ENCODE assay signal across 1 cellular context in genomic region chr1:90850925-90851710, GRCh38.
TF ChIP-seq lines count a peak whose summit lies in the region.

No MANE protein-coding gene starts in this region.

TF ChIP-seq in WTC11, 78 proteins besides CTCF, POLR2A, EP300 and RAD21 (continued from another document and continues in another):
- TF ChIP-seq CDX4 (CRISPR knock-in tag; IDR thresholded peaks at IDR 0.05; ENCODE audit: borderline replicate concordance) (no peak), ZNF138 (CRISPR knock-in tag; conservative IDR thresholded peaks at IDR 0.05) (no peak), ZNF232 (CRISPR knock-in tag; IDR thresholded peaks at IDR 0.05) (no peak), MYBL2 (CRISPR knock-in tag; IDR thresholded peaks at IDR 0.05) (no peak), ATF1 (CRISPR knock-in tag; IDR thresholded peaks at IDR 0.05) (0 out of 2 replicates have a peak, but pooled peaks have one; percentile 40), NR3C1 (CRISPR knock-in tag; conservative IDR thresholded peaks at IDR 0.05; ENCODE audit: low read depth) (no peak), GRHL2 (CRISPR knock-in tag; IDR thresholded peaks at IDR 0.05; ENCODE audit: insufficient replicate concordance, severe bottlenecking) (no peak), ZNF671 (CRISPR knock-in tag; IDR thresholded peaks at IDR 0.05) (peak; percentile 42; the same call in 1 of the 2 replicates), GABPB1 (CRISPR knock-in tag; IDR thresholded peaks at IDR 0.05) (no peak; the same call in 1 of the 2 replicates), ZMAT4 (CRISPR knock-in tag; IDR thresholded peaks at IDR 0.05) (no peak), ZNF396 (CRISPR knock-in tag; IDR thresholded peaks at IDR 0.05; ENCODE audit: borderline replicate concordance) (no peak), ARID4B (CRISPR knock-in tag; IDR thresholded peaks at IDR 0.05; ENCODE audit: borderline replicate concordance) (no peak), NFYB (CRISPR knock-in tag; conservative IDR thresholded peaks at IDR 0.05; ENCODE audit: low read depth) (no peak), ZNF281 (CRISPR knock-in tag; IDR thresholded peaks at IDR 0.05) (0 out of 2 replicates have a peak, but pooled peaks have one; percentile 20), ZBTB21 (CRISPR knock-in tag; IDR thresholded peaks at IDR 0.05; ENCODE audit: borderline replicate concordance) (no peak), FOXP1 (CRISPR knock-in tag; IDR thresholded peaks at IDR 0.05; ENCODE audit: borderline replicate concordance) (peak; percentile 22; the same call in 1 of the 2 replicates), PRRX2 (CRISPR knock-in tag; IDR thresholded peaks at IDR 0.05) (no peak), NR2C2 (CRISPR knock-in tag; IDR thresholded peaks at IDR 0.05) (0 out of 2 replicates have a peak, but pooled peaks have one; percentile 31), FOXK1 (CRISPR knock-in tag; IDR thresholded peaks at IDR 0.05) (0 out of 2 replicates have a peak, but pooled peaks have one; percentile 19), IRF1 (CRISPR knock-in tag; IDR thresholded peaks at IDR 0.05) (no peak), TEAD4 (CRISPR knock-in tag; IDR thresholded peaks at IDR 0.05) (no peak), MXD4 (CRISPR knock-in tag; IDR thresholded peaks at IDR 0.05; ENCODE audit: borderline replicate concordance) (no peak), ETV6 (CRISPR knock-in tag; IDR thresholded peaks at IDR 0.05) (no peak), TP53 (CRISPR knock-in tag; IDR thresholded peaks at IDR 0.05) (no peak), NFE2L1 (CRISPR knock-in tag; IDR thresholded peaks at IDR 0.05) (no peak)
- TF ChIP-seq, protein P1, sequence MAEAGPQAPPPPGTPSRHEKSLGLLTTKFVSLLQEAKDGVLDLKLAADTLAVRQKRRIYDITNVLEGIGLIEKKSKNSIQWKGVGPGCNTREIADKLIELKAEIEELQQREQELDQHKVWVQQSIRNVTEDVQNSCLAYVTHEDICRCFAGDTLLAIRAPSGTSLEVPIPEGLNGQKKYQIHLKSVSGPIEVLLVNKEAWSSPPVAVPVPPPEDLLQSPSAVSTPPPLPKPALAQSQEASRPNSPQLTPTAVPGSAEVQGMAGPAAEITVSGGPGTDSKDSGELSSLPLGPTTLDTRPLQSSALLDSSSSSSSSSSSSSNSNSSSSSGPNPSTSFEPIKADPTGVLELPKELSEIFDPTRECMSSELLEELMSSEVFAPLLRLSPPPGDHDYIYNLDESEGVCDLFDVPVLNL (CRISPR knock-in tag; IDR thresholded peaks at IDR 0.05; ENCODE audit: borderline replicate concordance, low read depth): no peak
- TF ChIP-seq, protein P2, sequence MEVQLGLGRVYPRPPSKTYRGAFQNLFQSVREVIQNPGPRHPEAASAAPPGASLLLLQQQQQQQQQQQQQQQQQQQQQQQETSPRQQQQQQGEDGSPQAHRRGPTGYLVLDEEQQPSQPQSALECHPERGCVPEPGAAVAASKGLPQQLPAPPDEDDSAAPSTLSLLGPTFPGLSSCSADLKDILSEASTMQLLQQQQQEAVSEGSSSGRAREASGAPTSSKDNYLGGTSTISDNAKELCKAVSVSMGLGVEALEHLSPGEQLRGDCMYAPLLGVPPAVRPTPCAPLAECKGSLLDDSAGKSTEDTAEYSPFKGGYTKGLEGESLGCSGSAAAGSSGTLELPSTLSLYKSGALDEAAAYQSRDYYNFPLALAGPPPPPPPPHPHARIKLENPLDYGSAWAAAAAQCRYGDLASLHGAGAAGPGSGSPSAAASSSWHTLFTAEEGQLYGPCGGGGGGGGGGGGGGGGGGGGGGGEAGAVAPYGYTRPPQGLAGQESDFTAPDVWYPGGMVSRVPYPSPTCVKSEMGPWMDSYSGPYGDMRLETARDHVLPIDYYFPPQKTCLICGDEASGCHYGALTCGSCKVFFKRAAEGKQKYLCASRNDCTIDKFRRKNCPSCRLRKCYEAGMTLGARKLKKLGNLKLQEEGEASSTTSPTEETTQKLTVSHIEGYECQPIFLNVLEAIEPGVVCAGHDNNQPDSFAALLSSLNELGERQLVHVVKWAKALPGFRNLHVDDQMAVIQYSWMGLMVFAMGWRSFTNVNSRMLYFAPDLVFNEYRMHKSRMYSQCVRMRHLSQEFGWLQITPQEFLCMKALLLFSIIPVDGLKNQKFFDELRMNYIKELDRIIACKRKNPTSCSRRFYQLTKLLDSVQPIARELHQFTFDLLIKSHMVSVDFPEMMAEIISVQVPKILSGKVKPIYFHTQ (CRISPR knock-in tag; IDR thresholded peaks at IDR 0.05): no peak
- TF ChIP-seq, protein P3, sequence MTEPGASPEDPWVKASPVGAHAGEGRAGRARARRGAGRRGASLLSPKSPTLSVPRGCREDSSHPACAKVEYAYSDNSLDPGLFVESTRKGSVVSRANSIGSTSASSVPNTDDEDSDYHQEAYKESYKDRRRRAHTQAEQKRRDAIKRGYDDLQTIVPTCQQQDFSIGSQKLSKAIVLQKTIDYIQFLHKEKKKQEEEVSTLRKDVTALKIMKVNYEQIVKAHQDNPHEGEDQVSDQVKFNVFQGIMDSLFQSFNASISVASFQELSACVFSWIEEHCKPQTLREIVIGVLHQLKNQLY (CRISPR knock-in tag; IDR thresholded peaks at IDR 0.05): no peak
- TF ChIP-seq, protein P4, sequence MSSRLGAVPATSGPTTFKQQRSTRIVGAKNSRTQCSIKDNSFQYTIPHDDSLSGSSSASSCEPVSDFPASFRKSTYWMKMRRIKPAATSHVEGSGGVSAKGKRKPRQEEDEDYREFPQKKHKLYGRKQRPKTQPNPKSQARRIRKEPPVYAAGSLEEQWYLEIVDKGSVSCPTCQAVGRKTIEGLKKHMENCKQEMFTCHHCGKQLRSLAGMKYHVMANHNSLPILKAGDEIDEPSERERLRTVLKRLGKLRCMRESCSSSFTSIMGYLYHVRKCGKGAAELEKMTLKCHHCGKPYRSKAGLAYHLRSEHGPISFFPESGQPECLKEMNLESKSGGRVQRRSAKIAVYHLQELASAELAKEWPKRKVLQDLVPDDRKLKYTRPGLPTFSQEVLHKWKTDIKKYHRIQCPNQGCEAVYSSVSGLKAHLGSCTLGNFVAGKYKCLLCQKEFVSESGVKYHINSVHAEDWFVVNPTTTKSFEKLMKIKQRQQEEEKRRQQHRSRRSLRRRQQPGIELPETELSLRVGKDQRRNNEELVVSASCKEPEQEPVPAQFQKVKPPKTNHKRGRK (CRISPR knock-in tag; IDR thresholded peaks at IDR 0.05; ENCODE audit: borderline replicate concordance): no peak
- TF ChIP-seq, protein P5, sequence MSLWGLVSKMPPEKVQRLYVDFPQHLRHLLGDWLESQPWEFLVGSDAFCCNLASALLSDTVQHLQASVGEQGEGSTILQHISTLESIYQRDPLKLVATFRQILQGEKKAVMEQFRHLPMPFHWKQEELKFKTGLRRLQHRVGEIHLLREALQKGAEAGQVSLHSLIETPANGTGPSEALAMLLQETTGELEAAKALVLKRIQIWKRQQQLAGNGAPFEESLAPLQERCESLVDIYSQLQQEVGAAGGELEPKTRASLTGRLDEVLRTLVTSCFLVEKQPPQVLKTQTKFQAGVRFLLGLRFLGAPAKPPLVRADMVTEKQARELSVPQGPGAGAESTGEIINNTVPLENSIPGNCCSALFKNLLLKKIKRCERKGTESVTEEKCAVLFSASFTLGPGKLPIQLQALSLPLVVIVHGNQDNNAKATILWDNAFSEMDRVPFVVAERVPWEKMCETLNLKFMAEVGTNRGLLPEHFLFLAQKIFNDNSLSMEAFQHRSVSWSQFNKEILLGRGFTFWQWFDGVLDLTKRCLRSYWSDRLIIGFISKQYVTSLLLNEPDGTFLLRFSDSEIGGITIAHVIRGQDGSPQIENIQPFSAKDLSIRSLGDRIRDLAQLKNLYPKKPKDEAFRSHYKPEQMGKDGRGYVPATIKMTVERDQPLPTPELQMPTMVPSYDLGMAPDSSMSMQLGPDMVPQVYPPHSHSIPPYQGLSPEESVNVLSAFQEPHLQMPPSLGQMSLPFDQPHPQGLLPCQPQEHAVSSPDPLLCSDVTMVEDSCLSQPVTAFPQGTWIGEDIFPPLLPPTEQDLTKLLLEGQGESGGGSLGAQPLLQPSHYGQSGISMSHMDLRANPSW (CRISPR knock-in tag; conservative IDR thresholded peaks at IDR 0.05; ENCODE audit: low read depth): no peak
- TF ChIP-seq, protein P6, sequence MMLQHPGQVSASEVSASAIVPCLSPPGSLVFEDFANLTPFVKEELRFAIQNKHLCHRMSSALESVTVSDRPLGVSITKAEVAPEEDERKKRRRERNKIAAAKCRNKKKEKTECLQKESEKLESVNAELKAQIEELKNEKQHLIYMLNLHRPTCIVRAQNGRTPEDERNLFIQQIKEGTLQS (CRISPR knock-in tag; conservative IDR thresholded peaks at IDR 0.05): no peak
- TF ChIP-seq, protein P7, sequence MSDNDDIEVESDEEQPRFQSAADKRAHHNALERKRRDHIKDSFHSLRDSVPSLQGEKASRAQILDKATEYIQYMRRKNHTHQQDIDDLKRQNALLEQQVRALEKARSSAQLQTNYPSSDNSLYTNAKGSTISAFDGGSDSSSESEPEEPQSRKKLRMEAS (CRISPR knock-in tag; IDR thresholded peaks at IDR 0.05): peak; percentile 68; the same call in 1 of the 2 replicates
- TF ChIP-seq, protein P8, sequence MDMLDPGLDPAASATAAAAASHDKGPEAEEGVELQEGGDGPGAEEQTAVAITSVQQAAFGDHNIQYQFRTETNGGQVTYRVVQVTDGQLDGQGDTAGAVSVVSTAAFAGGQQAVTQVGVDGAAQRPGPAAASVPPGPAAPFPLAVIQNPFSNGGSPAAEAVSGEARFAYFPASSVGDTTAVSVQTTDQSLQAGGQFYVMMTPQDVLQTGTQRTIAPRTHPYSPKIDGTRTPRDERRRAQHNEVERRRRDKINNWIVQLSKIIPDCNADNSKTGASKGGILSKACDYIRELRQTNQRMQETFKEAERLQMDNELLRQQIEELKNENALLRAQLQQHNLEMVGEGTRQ (CRISPR knock-in tag; IDR thresholded peaks at IDR 0.05): no peak
- TF ChIP-seq, protein P9, sequence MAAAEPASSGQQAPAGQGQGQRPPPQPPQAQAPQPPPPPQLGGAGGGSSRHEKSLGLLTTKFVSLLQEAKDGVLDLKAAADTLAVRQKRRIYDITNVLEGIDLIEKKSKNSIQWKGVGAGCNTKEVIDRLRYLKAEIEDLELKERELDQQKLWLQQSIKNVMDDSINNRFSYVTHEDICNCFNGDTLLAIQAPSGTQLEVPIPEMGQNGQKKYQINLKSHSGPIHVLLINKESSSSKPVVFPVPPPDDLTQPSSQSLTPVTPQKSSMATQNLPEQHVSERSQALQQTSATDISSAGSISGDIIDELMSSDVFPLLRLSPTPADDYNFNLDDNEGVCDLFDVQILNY (CRISPR knock-in tag; IDR thresholded peaks at IDR 0.05): no peak
